In the genomic region with DNA sequence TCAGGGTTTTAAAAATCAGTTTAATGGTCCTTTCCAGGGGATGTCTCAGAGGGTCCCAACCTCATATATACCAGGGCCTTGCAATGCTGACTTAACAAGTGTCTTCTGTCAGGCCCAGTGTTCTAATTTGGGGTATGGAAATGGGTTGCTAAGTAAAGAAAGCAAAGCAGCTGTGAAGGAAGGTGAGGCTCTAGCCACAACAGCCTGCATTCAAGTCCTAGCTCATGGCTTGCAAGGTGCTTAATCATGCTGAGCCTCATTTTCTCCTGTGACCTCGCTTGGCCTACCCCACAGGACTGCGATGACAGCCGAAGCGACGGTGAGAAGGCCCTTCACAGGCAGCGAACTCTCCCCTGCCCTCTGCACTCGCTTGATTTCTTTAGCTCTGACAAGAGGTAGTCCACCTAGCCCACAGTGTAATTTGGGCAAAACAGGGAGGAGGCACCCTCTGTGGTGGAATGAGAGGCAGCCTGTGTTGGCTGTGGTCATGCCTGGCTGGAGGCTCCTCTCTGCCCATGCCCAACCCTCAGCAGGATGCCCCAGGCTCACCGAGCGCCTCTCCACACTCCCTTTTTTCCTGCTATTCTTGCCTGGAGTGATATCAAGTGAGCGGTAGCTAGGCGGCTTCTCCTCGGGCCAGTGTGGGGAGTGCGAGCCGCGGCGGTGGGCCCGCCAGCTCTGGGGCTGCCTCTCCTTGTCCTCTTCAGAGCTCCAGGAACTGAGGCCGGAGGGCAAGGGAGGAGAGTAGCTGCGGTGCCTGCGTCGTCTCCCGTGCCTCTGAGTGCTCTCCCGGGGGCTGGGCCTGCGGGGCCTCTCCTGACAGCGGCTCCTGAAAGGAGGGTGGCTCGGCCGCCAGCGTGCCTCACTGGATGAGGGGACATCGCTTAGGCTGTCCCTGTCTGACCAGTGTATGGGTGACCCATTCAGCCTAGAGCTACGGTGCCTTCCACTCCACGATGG, we compare ENCODE assay signal across 14 cellular contexts. TPM values are rescaled to one million over a fixed set of nuclear protein-coding genes. Genes with fewer than 3 reads are reported as not detected.
A peak's percentile ranks its signal among the peaks of the same experiment; 100 is the strongest.
DNase-seq lines count a peak whose midpoint lies in the region; ATAC-seq and TF ChIP-seq lines count a peak whose summit lies in the region.
"Had no signal": no experiment of that assay in that cellular context is flagged by ENCODE, and none has a peak within 500 bp of the region (broad histone marks: within the 10 kb centered on the region; RNA-seq: fewer than 3 reads in every experiment).

No MANE protein-coding gene starts in this region.

- intact Hi-C loops in esophagus muscularis mucosa (cut with DNase I) = no loop called here

- in situ Hi-C loops in brain microvascular endothelial cell (cut with HindIII; ENCODE audit: low pct_ligation_motif_present, low sequenced_read_pairs) = no loop called here

- WGBS in esophagus muscularis mucosa = 94% methylated on average over 13 of the region's 31 CpGs

- H3K4me3 ChIP-seq in esophagus muscularis mucosa (no peak overlapping the region), brain microvascular endothelial cell (ENCODE audit: low read depth, low read length) (no peak overlapping the region)
- H3K4me3 ChIP-seq: dorsolateral prefrontal cortex had no signal

- H3K27ac Mint-ChIP-seq in activated T-cell treated with anti-CD3 and anti-CD28 coated beads, Interleukin-2, amount 50 U/mL, for 72 hours = no peak overlapping the region
- H3K27ac Mint-ChIP-seq: activated naive CD4-positive, alpha-beta T cell treated with anti-CD3 and anti-CD28 coated beads, Interleukin-2, amount 50 U/mL, for 24 hours; nephron progenitor cell; type B pancreatic cell had no signal

- H3K27me3 Mint-ChIP-seq in activated T-cell treated with anti-CD3 and anti-CD28 coated beads, Interleukin-2, amount 50 U/mL, for 72 hours (ENCODE audit: low read depth) = peaks cover 1% of the 10 kb centered on the region
- H3K27me3 Mint-ChIP-seq: type B pancreatic cell had no signal

- H3K4me3 Mint-ChIP-seq in activated T-cell treated with anti-CD3 and anti-CD28 coated beads, Interleukin-2, amount 50 U/mL, for 72 hours = no peak overlapping the region
- H3K4me3 Mint-ChIP-seq: activated naive CD4-positive, alpha-beta T cell treated with anti-CD3 and anti-CD28 coated beads, Interleukin-2, amount 50 U/mL, for 24 hours; CD4-positive, CD25-positive, alpha-beta regulatory T cell; nephron progenitor cell; type B pancreatic cell had no signal

- H3K36me3 ChIP-seq in esophagus muscularis mucosa (no peaks in the 10 kb centered on the region), brain microvascular endothelial cell (replicated peaks) (no peaks in the 10 kb centered on the region)

- TF ChIP-seq EP300 in esophagus muscularis mucosa (IDR thresholded peaks at IDR 0.05) = no peak

- no peaks in the 10 kb centered on the region for H3K36me3 Mint-ChIP-seq in activated T-cell treated with anti-CD3 and anti-CD28 coated beads, Interleukin-2, amount 50 U/mL, for 72 hours (ENCODE audit: insufficient read depth in 2 of 2)
- H3K36me3 Mint-ChIP-seq: activated naive CD4-positive, alpha-beta T cell treated with anti-CD3 and anti-CD28 coated beads, Interleukin-2, amount 50 U/mL, for 24 hours; CD4-positive, CD25-positive, alpha-beta regulatory T cell; type B pancreatic cell had no signal

- peak; percentile 47 for ATAC-seq in GM18499 (IDR thresholded peaks at IDR 0.05; ENCODE audit: insufficient read depth, unreplicated experiment)
- peak; percentile 66 for ATAC-seq in GM21515 (IDR thresholded peaks at IDR 0.05; ENCODE audit: unreplicated experiment)
- peak; percentile 64 for ATAC-seq in HG03175 (IDR thresholded peaks at IDR 0.05; ENCODE audit: unreplicated experiment)
- no peak for ATAC-seq in activated T-cell treated with anti-CD3 and anti-CD28 coated beads, Interleukin-2, amount 50 U/mL, for 72 hours (replicated peaks in 1 of 2)

- no peaks in the 10 kb centered on the region for H3K9me3 Mint-ChIP-seq in activated T-cell treated with anti-CD3 and anti-CD28 coated beads, Interleukin-2, amount 50 U/mL, for 72 hours
- H3K9me3 Mint-ChIP-seq: activated naive CD4-positive, alpha-beta T cell treated with anti-CD3 and anti-CD28 coated beads, Interleukin-2, amount 50 U/mL, for 24 hours; CD4-positive, CD25-positive, alpha-beta regulatory T cell; nephron progenitor cell; type B pancreatic cell had no signal

- peak; percentile 77 for DNase-seq in esophagus muscularis mucosa (ENCODE audit: extremely low spot score)
- DNase-seq in activated T-cell treated with anti-CD3 and anti-CD28 coated beads, Interleukin-2, amount 50 U/mL, for 72 hours = no peak
- DNase-seq in brain microvascular endothelial cell = no peak
- DNase-seq in HT-29 (ENCODE audit: low spot score) = no peak
- DNase-seq in GM19240 (ENCODE audit: insufficient read length, low spot score) = no peak
- DNase-seq: CD4-positive, CD25-positive, alpha-beta regulatory T cell; dorsolateral prefrontal cortex; NCI-H748 treated with DMSO at 0.1 percent for 48 hours; nephron progenitor cell had no signal

- no peaks in the 10 kb centered on the region for H3K27me3 ChIP-seq in esophagus muscularis mucosa
- H3K27me3 ChIP-seq in brain microvascular endothelial cell (replicated peaks) = no peaks in the 10 kb centered on the region
- H3K27me3 ChIP-seq: dorsolateral prefrontal cortex had no signal

- no peaks in the 10 kb centered on the region for H3K4me1 ChIP-seq in esophagus muscularis mucosa

- TF ChIP-seq CTCF in esophagus muscularis mucosa (IDR thresholded peaks at IDR 0.05) (no peak), brain microvascular endothelial cell (IDR thresholded peaks at IDR 0.05; ENCODE audit: low read depth, low read length, missing control alignments) (no peak)

- TF ChIP-seq POLR2A in esophagus muscularis mucosa (IDR thresholded peaks at IDR 0.05; ENCODE audit: low read depth) = no peak

- H3K27ac ChIP-seq in esophagus muscularis mucosa (replicated peaks in 1 of 4) = no peak overlapping the region
- no peak overlapping the region for H3K27ac ChIP-seq in brain microvascular endothelial cell
- H3K27ac ChIP-seq: dorsolateral prefrontal cortex had no signal

- no peaks in the 10 kb centered on the region for H3K9me3 ChIP-seq in esophagus muscularis mucosa

- H3K4me1 Mint-ChIP-seq in activated T-cell treated with anti-CD3 and anti-CD28 coated beads, Interleukin-2, amount 50 U/mL, for 72 hours (ENCODE audit: low read depth) = peaks cover 29% of the 10 kb centered on the region
- H3K4me1 Mint-ChIP-seq: activated naive CD4-positive, alpha-beta T cell treated with anti-CD3 and anti-CD28 coated beads, Interleukin-2, amount 50 U/mL, for 24 hours had no signal

RNA-seq across cellular contexts. Expression of a gene that starts 29.2 kb away (rescaled TPM):
- under 1 TPM in 1 of 4 donors, not detected in 3; 0.63 TPM for total RNA-seq in esophagus muscularis mucosa
- total RNA-seq in activated T-cell treated with anti-CD3 and anti-CD28 coated beads, Interleukin-2, amount 50 U/mL, for 72 hours = under 1 TPM; 0.28 to 0.31 TPM
- total RNA-seq in HT-29 (2014; rRNA removed; shearing (Covaris generic)) = 7.2 and 7.4 TPM in 2 replicates
- total RNA-seq: CD4-positive, CD25-positive, alpha-beta regulatory T cell had no signal

Comparison
In these comparisons a context has a peak if more than half of its experiments do, and no peak if none do; other contexts are left out.
1. ATAC-seq: peak in GM18499 (single experiment), GM21515 (single experiment) and HG03175 (single experiment); none in activated T-cell treated with anti-CD3 and anti-CD28 coated beads, Interleukin-2, amount 50 U/mL, for 72 hours (0 of 2).